In genomic region chr5:140245354-140245753, GRCh38 we compare ENCODE assay signal across 12 cellular contexts. TPM values are rescaled to one million over a fixed set of nuclear protein-coding genes. Genes with fewer than 3 reads are reported as not detected.
A peak's percentile ranks its signal among the peaks of the same experiment; 100 is the strongest.
DNase-seq lines count a peak whose midpoint lies in the region; ATAC-seq and TF ChIP-seq lines count a peak whose summit lies in the region.
"Had no signal": no experiment of that assay in that cellular context is flagged by ENCODE, and none has a peak within 500 bp of the region (broad histone marks: within the 10 kb centered on the region; RNA-seq: fewer than 3 reads in every experiment).

No MANE protein-coding gene starts in this region.

- H3K4me1 Mint-ChIP-seq in activated CD8-positive, alpha-beta memory T cell treated with anti-CD3 and anti-CD28 coated beads, Interleukin-2, amount 10 ng/mL, durations not matched to agents 7 days and 5 days, result peaks cover 47% of the 10 kb centered on the region
- peaks cover 22% of the 10 kb centered on the region for H3K4me1 Mint-ChIP-seq in activated T-helper 17 cell treated with anti-CD3 and anti-CD28 coated beads, Interleukin-2, amount 50 U/mL, for 72 hours

- no peaks in the 10 kb centered on the region for H3K9me3 Mint-ChIP-seq in activated CD8-positive, alpha-beta memory T cell treated with anti-CD3 and anti-CD28 coated beads, Interleukin-2, amount 10 ng/mL, durations not matched to agents 7 days and 5 days (ENCODE audit: low read depth)
- no peaks in the 10 kb centered on the region for H3K9me3 Mint-ChIP-seq in activated T-helper 17 cell treated with anti-CD3 and anti-CD28 coated beads, Interleukin-2, amount 50 U/mL, for 72 hours

- H3K27ac ChIP-seq in gastroesophageal sphincter (peak overlapping the region in 3 of 4 donors; percentile 58 to 78 (median 73)), stomach (peak overlapping the region; percentile 49 to 82 (median 79))
- H3K27ac ChIP-seq: pancreas had no signal

- H3K36me3 ChIP-seq in gastroesophageal sphincter (peaks cover 0 to 35% of the 10 kb centered on the region in 2 donors), stomach (peaks cover 24 to 72% (median 60%) of the 10 kb centered on the region in 4 donors)

- H3K27me3 Mint-ChIP-seq in activated CD8-positive, alpha-beta memory T cell treated with anti-CD3 and anti-CD28 coated beads, Interleukin-2, amount 10 ng/mL, durations not matched to agents 7 days and 5 days, result no peaks in the 10 kb centered on the region
- no peaks in the 10 kb centered on the region for H3K27me3 Mint-ChIP-seq in activated T-helper 17 cell treated with anti-CD3 and anti-CD28 coated beads, Interleukin-2, amount 50 U/mL, for 72 hours

- H3K9me3 ChIP-seq in gastroesophageal sphincter (no peaks in the 10 kb centered on the region), stomach (no peaks in the 10 kb centered on the region)
- H3K9me3 ChIP-seq: pancreas had no signal

- TF ChIP-seq POLR2A in gastroesophageal sphincter (IDR thresholded peaks at IDR 0.05) (no peak), stomach (IDR thresholded peaks at IDR 0.05) (no peak)

- no peak for ATAC-seq in activated CD8-positive, alpha-beta memory T cell treated with anti-CD3 and anti-CD28 coated beads, Interleukin-2, amount 10 ng/mL, durations not matched to agents 7 days and 5 days
- ATAC-seq in gastroesophageal sphincter, result no peak
- ATAC-seq in activated T-helper 17 cell treated with anti-CD3 and anti-CD28 coated beads, Interleukin-2, amount 50 U/mL, for 72 hours (replicated peaks), result no peak

- TF ChIP-seq CTCF in gastroesophageal sphincter (IDR thresholded peaks at IDR 0.05) (no peak), stomach (IDR thresholded peaks at IDR 0.05) (no peak)

- no peak for DNase-seq in activated CD8-positive, alpha-beta memory T cell treated with anti-CD3 and anti-CD28 coated beads, Interleukin-2, amount 10 ng/mL, durations not matched to agents 7 days and 5 days
- DNase-seq in activated CD8-positive, alpha-beta memory T cell treated with anti-CD3 and anti-CD28 coated beads, Interleukin-2, amount 50 U/mL, for 4 hours, result no peak
- DNase-seq in stomach, result no peak
- DNase-seq in DMS114 treated with DMSO at 0.1 percent for 48 hours (lab: John Stamatoyannopoulos, UW; ENCODE audit: unreplicated experiment), result no peak
- DNase-seq in stimulated activated naive CD4-positive, alpha-beta T cell treated with Interleukin-2 at 50 U/mL for 16 hours (lab: John Stamatoyannopoulos, UW), result no peak
- DNase-seq: activated effector memory CD4-positive, alpha-beta T cell treated with anti-CD3 and anti-CD28 coated beads, Interleukin-2, amount 50 U/mL, for 16 hours; effector CD8-positive, alpha-beta T cell; NCI-H510A; pancreas had no signal

- H3K4me3 Mint-ChIP-seq in activated CD8-positive, alpha-beta memory T cell treated with anti-CD3 and anti-CD28 coated beads, Interleukin-2, amount 10 ng/mL, durations not matched to agents 7 days and 5 days, result no peak overlapping the region
- H3K4me3 Mint-ChIP-seq in activated T-helper 17 cell treated with anti-CD3 and anti-CD28 coated beads, Interleukin-2, amount 50 U/mL, for 72 hours, result no peak overlapping the region

- WGBS in gastroesophageal sphincter (ENCODE audit: low coverage in 1 of 2), 2 donors, result 48 to 62% methylated on average over 4 to 5 of the region's 6 CpGs
- 43 to 72% (median 54%) methylated on average over 6 of the region's 6 CpGs for WGBS in stomach, 5 donors

- H3K4me1 ChIP-seq in gastroesophageal sphincter, result peaks cover 4 to 80% (median 42%) of the 10 kb centered on the region in 3 donors
- H3K4me1 ChIP-seq in stomach, result peaks cover 74 to 100% (median 92%) of the 10 kb centered on the region in 4 donors

- H3K27me3 ChIP-seq in gastroesophageal sphincter (no peaks in the 10 kb centered on the region), stomach (no peaks in the 10 kb centered on the region)
- H3K27me3 ChIP-seq: pancreas had no signal

- CTCF ChIA-PET in activated CD8-positive, alpha-beta memory T cell treated with anti-CD3 and anti-CD28 coated beads, Interleukin-2, amount 10 ng/mL, durations not matched to agents 7 days and 5 days (lab: Charles Lee), result interaction anchor here (0.8 to 25.5 kb wide), 24 partner anchors 8 to 390 kb away, joined by 3 to 657 read pairs (median 6); partner anchors contain the start of genes HBEGF and SLC4A9

- H3K27ac Mint-ChIP-seq in activated CD8-positive, alpha-beta memory T cell treated with anti-CD3 and anti-CD28 coated beads, Interleukin-2, amount 10 ng/mL, durations not matched to agents 7 days and 5 days, result peak overlapping the region; percentile 58
- no peak overlapping the region for H3K27ac Mint-ChIP-seq in activated T-helper 17 cell treated with anti-CD3 and anti-CD28 coated beads, Interleukin-2, amount 50 U/mL, for 72 hours

- TF ChIP-seq EP300 in gastroesophageal sphincter (IDR thresholded peaks at IDR 0.05) (no peak), stomach (IDR thresholded peaks at IDR 0.05) (no peak)

- peaks cover 19% of the 10 kb centered on the region for H3K36me3 Mint-ChIP-seq in activated CD8-positive, alpha-beta memory T cell treated with anti-CD3 and anti-CD28 coated beads, Interleukin-2, amount 10 ng/mL, durations not matched to agents 7 days and 5 days
- peaks cover 36% of the 10 kb centered on the region for H3K36me3 Mint-ChIP-seq in activated T-helper 17 cell treated with anti-CD3 and anti-CD28 coated beads, Interleukin-2, amount 50 U/mL, for 72 hours (ENCODE audit: low read depth)

- intact Hi-C loops in stomach (cut with DNase I; ENCODE audit: low total_unique reads), result loop anchor here (5.0 kb wide), 1 partner anchor 102 kb away; the partner anchor contains the start of gene HBEGF

- no peak overlapping the region for H3K4me3 ChIP-seq in gastroesophageal sphincter
- H3K4me3 ChIP-seq in stomach, result no peak overlapping the region
- H3K4me3 ChIP-seq: pancreas had no signal

TF ChIP-seq in PFSK-1, 5 proteins besides CTCF, POLR2A, EP300 and RAD21:
- TF ChIP-seq POLR2AphosphoS5 (IDR thresholded peaks at IDR 0.05; ENCODE audit: low read depth, low read length), result no peak
- 0 out of 2 replicates have a peak, but pooled peaks have one; percentile 17 for TF ChIP-seq SIN3A (IDR thresholded peaks at IDR 0.05; ENCODE audit: borderline replicate concordance, insufficient read depth, low read length)

RNA-seq across cellular contexts. Expression of gene PFDN1, which starts 57.5 kb away (rescaled TPM):
- total RNA-seq in activated CD8-positive, alpha-beta memory T cell treated with anti-CD3 and anti-CD28 coated beads, Interleukin-2, amount 10 ng/mL, durations not matched to agents 7 days and 5 days, result 10 to 100 TPM; 48.9 to 57.5 TPM
- polyA plus RNA-seq in PFSK-1 (2012; ENCODE audit: insufficient read length, low read depth), result 43.9 TPM
- 10 to 100 TPM; 66.1 to 99.7 (median 92.8) TPM for total RNA-seq in gastroesophageal sphincter
- total RNA-seq in stomach, result 100 to 1,000 TPM in 2 of 5 donors, 10 to 100 TPM in 3; 28.6 to 137 (median 52.1) TPM
- polyA plus RNA-seq in stomach, result 10 to 100 TPM; 70.7 to 88.0 (median 77.8) TPM
- total RNA-seq in activated T-helper 17 cell treated with anti-CD3 and anti-CD28 coated beads, Interleukin-2, amount 50 U/mL, for 72 hours, result 10 to 100 TPM; 40.1 to 64.1 TPM
